ENCODE assay signal across 8 cellular contexts in genomic region chr19:38975214-38975860, GRCh38.
A peak's percentile ranks its signal among the peaks of the same experiment; 100 is the strongest.
DNase-seq lines count a peak whose midpoint lies in the region; ATAC-seq and TF ChIP-seq lines count a peak whose summit lies in the region.

Gene FBXO17 (minus strand): TSS chr19:38975742. CDS start chr19:38950319, 25,423 bp downstream.

- H3K9me3 ChIP-seq in HUES6 (ENCODE audit: control insufficient read depth, insufficient read depth, low read depth, low read length) (peaks cover 5% of the 10 kb centered on the region), iPS DF 6.9 (ENCODE audit: control insufficient read depth, insufficient read depth, low read length) (0 out of 2 replicates have a peak, but pooled peaks cover under 1% of the 10 kb centered on the region)

- H3K4me3 ChIP-seq in HUES6 (ENCODE audit: low read depth, low read length) = peak within 1 kb of the TSS; percentile 69
- H3K4me3 ChIP-seq in brain microvascular endothelial cell (ENCODE audit: low read depth, low read length) = peak within 1 kb of the TSS; percentile 75
- H3K4me3 ChIP-seq in iPS DF 6.9 (ENCODE audit: low read length) = peak within 1 kb of the TSS; percentile 88

- peak; percentile 73 for DNase-seq in ACHN
- peak; percentile 40 for DNase-seq in brain microvascular endothelial cell
- no peak for DNase-seq in iPS DF 6.9 (ENCODE audit: low read depth, low spot score)
- DNase-seq in putamen (ENCODE audit: low spot score) = peak; percentile 28
- no peak for DNase-seq in stimulated activated CD4-positive, alpha-beta T cell treated with anti-CD3 and anti-CD28 coated beads, Interleukin-1b, Interleukin-23, amount 100 ng/mL, for 48 hours

- peak within 1 kb of the TSS; percentile 86 for H3K9ac ChIP-seq in HUES6 (ENCODE audit: low read length)

- ATAC-seq in GM18873 (IDR thresholded peaks at IDR 0.05; ENCODE audit: low FRiP score, unreplicated experiment) (no peak), GM21423 (IDR thresholded peaks at IDR 0.05; ENCODE audit: unreplicated experiment) (no peak)

- no peaks in the 10 kb centered on the region for H3K27me3 ChIP-seq in HUES6 (ENCODE audit: control insufficient read depth, insufficient read depth, low read length)
- H3K27me3 ChIP-seq in brain microvascular endothelial cell (replicated peaks) = no peaks in the 10 kb centered on the region
- H3K27me3 ChIP-seq in iPS DF 6.9 (ENCODE audit: control insufficient read depth, insufficient read depth, low read length) = no peaks in the 10 kb centered on the region

- H3K4me1 ChIP-seq in HUES6 (ENCODE audit: control insufficient read depth, insufficient read depth, low read length) (peaks cover 12% of the 10 kb centered on the region), iPS DF 6.9 (ENCODE audit: control insufficient read depth, insufficient read depth, low read length) (no peaks in the 10 kb centered on the region)

- in situ Hi-C loops in ACHN (cut with HindIII; ENCODE audit: low pct_ligation_motif_present, low pct_unique_long_range_greater_than_20kb, low sequenced_read_pairs) = no loop called here
- in situ Hi-C loops in brain microvascular endothelial cell (cut with HindIII; ENCODE audit: low pct_ligation_motif_present, low sequenced_read_pairs) = no loop called here

- no peak for TF ChIP-seq CTCF in brain microvascular endothelial cell (IDR thresholded peaks at IDR 0.05; ENCODE audit: low read depth, low read length, missing control alignments)

- H3K27ac ChIP-seq in HUES6 (ENCODE audit: low read depth, low read length) = peak within 1 kb of the TSS; percentile 64; the same call in 1 of the 2 replicates
- H3K27ac ChIP-seq in brain microvascular endothelial cell = peak within 1 kb of the TSS; percentile 72
- H3K27ac ChIP-seq in iPS DF 6.9 (ENCODE audit: low read length) = no peak within 1 kb of the TSS

- WGBS in iPS DF 6.9 (ENCODE audit: insufficient coverage, insufficient read length) = no CpG with 5 or more reads among the region's 63 CpGs

- H3K36me3 ChIP-seq in HUES6 (ENCODE audit: control insufficient read depth, insufficient read depth, low read length) (peaks cover 2% of the 10 kb centered on the region; the same call in 1 of the 2 replicates), brain microvascular endothelial cell (replicated peaks) (no peaks in the 10 kb centered on the region), iPS DF 6.9 (ENCODE audit: control insufficient read depth, insufficient read depth, low read length) (no peaks in the 10 kb centered on the region)

Comparison
In these comparisons a context has a peak if more than half of its experiments do, and no peak if none do; other contexts are left out.
1. DNase-seq: peak in ACHN (single experiment), brain microvascular endothelial cell (single experiment) and putamen (single experiment); none in iPS DF 6.9 (single experiment) and stimulated activated CD4-positive, alpha-beta T cell treated with anti-CD3 and anti-CD28 coated beads, Interleukin-1b, Interleukin-23, amount 100 ng/mL, for 48 hours (single experiment).
2. Peak in every context shown above with its lines, with median percentiles within 50 percentile points of each other: H3K4me3 ChIP-seq.